Comparison of ENCODE assay signal across 8 cellular contexts in genomic region chr17:65181237-65182061, GRCh38. TPM values are rescaled to one million over a fixed set of nuclear protein-coding genes. Genes with fewer than 3 reads are reported as not detected.
DNase-seq lines count a peak whose midpoint lies in the region; ATAC-seq, FAIRE-seq and TF ChIP-seq lines count a peak whose summit lies in the region.

No MANE protein-coding gene starts in this region.

- FAIRE-seq in H54 (lab: Jason Lieb, UNC) = no peak

- peak overlapping the region; percentile 90 to 92 for H3K27ac Mint-ChIP-seq in natural killer cell

- no peaks in the 10 kb centered on the region for H3K9me2 ChIP-seq in OCI-LY7 (ENCODE audit: insufficient read depth, low read length)

- H3K36me3 Mint-ChIP-seq in natural killer cell = no peaks in the 10 kb centered on the region

- no peaks in the 10 kb centered on the region for H3K36me3 ChIP-seq in OCI-LY7 (ENCODE audit: insufficient read depth, low read length)

- H3K4me3 ChIP-seq in OCI-LY7 (ENCODE audit: low read depth, low read length, poor library complexity, severe bottlenecking) = peak overlapping the region; percentile 42

- POLR2A ChIA-PET in OCI-LY7 (lab: Charles Lee) = interaction anchor here (0.6 to 2.3 kb wide), 11 partner anchors 8 to 216 kb away, joined by 3 to 15 read pairs (median 4); no protein-coding TSS in a partner anchor

- intact Hi-C loops in OCI-LY7 (cut with micrococcal nuclease; ENCODE audit: unreplicated experiment) = loop anchor here (5.0 kb wide), 4 partner anchors 59 to 214 kb away; partner anchors contain the start of gene GNA13
- intact Hi-C loops in natural killer cell (cut with micrococcal nuclease) = no loop called here

- H3K4me1 ChIP-seq in OCI-LY7 (ENCODE audit: insufficient read depth, low read length, poor library complexity, severe bottlenecking) = peaks cover 88% of the 10 kb centered on the region

- TF ChIP-seq CTCF in OCI-LY7 (conservative IDR thresholded peaks at IDR 0.05; ENCODE audit: low read length) (no peak), natural killer cell (IDR thresholded peaks at IDR 0.05) (no peak)

- peak; percentile 59 for ATAC-seq in GM18868 (IDR thresholded peaks at IDR 0.05; ENCODE audit: unreplicated experiment)
- peak; percentile 80 for ATAC-seq in HG02678 (IDR thresholded peaks at IDR 0.05; ENCODE audit: unreplicated experiment)
- peak in 2 of 3 donors; percentile 2 to 9 for ATAC-seq in natural killer cell
- no peak for ATAC-seq in esophagus mucosa

- BruUV-seq in OCI-LY7 (replicated peaks; lab: Mats Ljungman, UMichigan) = TSS peak; percentile 89

- H3K4me3 Mint-ChIP-seq in natural killer cell = peak overlapping the region; percentile 67

- CTCF ChIA-PET in OCI-LY7 (lab: Charles Lee; ENCODE audit: unreplicated experiment) = interaction anchor here (0.5 to 1.5 kb wide), 3 partner anchors 17 to 201 kb away, joined by 3 to 4 read pairs (median 3); no protein-coding TSS in a partner anchor

- H3K4me1 Mint-ChIP-seq in natural killer cell = peaks cover 69 to 75% of the 10 kb centered on the region in 2 donors

- TF ChIP-seq POLR2A in H54 (IDR thresholded peaks at IDR 0.05; ENCODE audit: low read depth, low read length) = no peak

- peaks cover 0 to 3% of the 10 kb centered on the region in 2 donors for H3K27me3 Mint-ChIP-seq in natural killer cell (ENCODE audit: low read depth in 2 of 2)

- DNase-seq in OCI-LY7 (ENCODE audit: low spot score) (peak; percentile 74), natural killer cell (no peak), H54 (ENCODE audit: insufficient read length, low spot score) (no peak), NCI-H2107 (lab: John Stamatoyannopoulos, UW) (no peak), SIG-M5 (lab: John Stamatoyannopoulos, UW) (no peak)

- H3K9me3 ChIP-seq in OCI-LY7 (ENCODE audit: low read length) = no peaks in the 10 kb centered on the region

- peak overlapping the region; percentile 96 for H3K27ac ChIP-seq in OCI-LY7 (ENCODE audit: low read depth, low read length, poor library complexity, severe bottlenecking)

- peak overlapping the region; percentile 76 for H2AFZ ChIP-seq in OCI-LY7 (ENCODE audit: low read length)

- no peaks in the 10 kb centered on the region for H4K20me1 ChIP-seq in OCI-LY7 (ENCODE audit: insufficient read depth, low read length)

- peak overlapping the region; percentile 67 for H3K4me2 ChIP-seq in OCI-LY7 (ENCODE audit: low read length)

- H3K79me2 ChIP-seq in OCI-LY7 (ENCODE audit: insufficient read depth, low read depth, low read length) = no peaks in the 10 kb centered on the region

- peaks cover 0 to 5% of the 10 kb centered on the region in 2 donors for H3K9me3 Mint-ChIP-seq in natural killer cell

RNA-seq across cellular contexts. Expression of gene RGS9, which starts 44.3 kb away (rescaled TPM):
- 12.9 and 13.7 TPM in 2 replicates for total RNA-seq in OCI-LY7 (2014; rRNA removed; shearing (Covaris generic))
- total RNA-seq in OCI-LY7 (2022) = 22.2 and 26.4 TPM in 2 replicates
- 10 to 100 TPM; 25.0 to 47.3 (median 37.2) TPM for total RNA-seq in natural killer cell
- total RNA-seq in esophagus mucosa = 0.84 TPM
